In the genomic region with DNA sequence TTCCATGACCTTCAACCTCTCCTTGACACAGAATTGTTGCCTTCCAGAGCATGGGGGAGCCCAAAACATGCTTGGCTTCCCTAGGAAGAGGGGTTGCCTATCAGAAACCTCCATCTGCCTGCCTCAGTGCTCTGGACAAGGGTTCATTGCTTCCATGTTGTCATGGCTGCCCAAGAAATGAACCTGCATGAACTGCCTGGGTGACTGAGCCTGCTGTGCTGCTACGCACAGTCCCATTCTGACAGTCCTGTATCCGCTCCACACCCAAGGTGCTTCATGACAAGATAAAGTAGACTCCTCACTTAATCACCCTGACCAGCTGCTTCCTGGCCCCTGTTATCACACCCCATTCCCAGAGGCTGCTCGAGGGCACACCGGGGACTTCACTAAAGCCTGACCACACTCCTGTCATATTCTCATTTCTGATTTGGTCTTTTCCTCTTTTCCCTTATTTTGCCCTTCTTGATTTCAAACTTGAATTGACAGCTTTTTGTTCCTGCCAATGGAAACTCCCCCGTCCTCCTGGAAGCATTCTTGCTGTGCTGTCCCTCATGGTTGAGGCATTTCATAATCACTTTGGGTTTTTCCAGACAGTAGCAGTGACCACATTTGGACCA, we compare ENCODE assay signal across 19 cellular contexts.
"Had no signal": no experiment of that assay in that cellular context is flagged by ENCODE, and none has a peak within 500 bp of the region (broad histone marks: within the 10 kb centered on the region; RNA-seq: fewer than 3 reads in every experiment).

No MANE protein-coding gene starts in this region.

- H3K4me1 Mint-ChIP-seq: T-helper 17 cell had no signal

- DNase-seq: activated CD4-positive, alpha-beta memory T cell treated with anti-CD3 and anti-CD28 coated beads, Interleukin-2, amount 10 ng/mL, durations not matched to agents 7 days and 5 days; activated CD4-positive, alpha-beta T cell treated with anti-CD3 and anti-CD28 coated beads for 48 hours; activated CD4-positive, CD25-positive, alpha-beta regulatory T cell; activated CD8-positive, alpha-beta memory T cell treated with anti-CD3 and anti-CD28 coated beads, Interleukin-2, amount 10 ng/mL, durations not matched to agents 7 days and 5 days; activated naive CD4-positive, alpha-beta T cell treated with anti-CD3 and anti-CD28 coated beads for 36 hours; activated naive CD8-positive, alpha-beta T cell treated with anti-CD3 and anti-CD28 coated beads, Interleukin-2, amount 50 U/mL, for 24 hours; anterior cingulate cortex; brain microvascular endothelial cell; foreskin melanocyte; left ventricle myocardium superior; mucosa of descending colon; naive thymus-derived CD4-positive, alpha-beta T cell; stimulated activated CD4-positive, alpha-beta T cell treated with anti-CD3 and anti-CD28 coated beads, Interleukin-2, amount 100 ng/mL, for 24 hours; stimulated activated naive CD4-positive, alpha-beta T cell treated with Interleukin-2 at 50 U/mL for 16 hours; substantia nigra; T-helper 17 cell had no signal

- H3K4me3 ChIP-seq: coronary artery, mucosa of descending colon, neural progenitor cell, tibial nerve had no signal

- H3K36me3 Mint-ChIP-seq: activated CD8-positive, alpha-beta memory T cell treated with anti-CD3 and anti-CD28 coated beads, Interleukin-2, amount 10 ng/mL, durations not matched to agents 7 days and 5 days; naive thymus-derived CD4-positive, alpha-beta T cell; neural progenitor cell had no signal

- H3K36me3 ChIP-seq: brain microvascular endothelial cell, neural progenitor cell had no signal

- H3K27me3 ChIP-seq: brain microvascular endothelial cell, neural progenitor cell, tibial nerve had no signal

- H3K9me3 ChIP-seq: mucosa of descending colon, tibial nerve had no signal

- ATAC-seq: activated CD8-positive, alpha-beta memory T cell treated with anti-CD3 and anti-CD28 coated beads, Interleukin-2, amount 10 ng/mL, durations not matched to agents 7 days and 5 days; activated naive CD8-positive, alpha-beta T cell treated with anti-CD3 and anti-CD28 coated beads, Interleukin-2, amount 50 U/mL, for 24 hours; left ventricle myocardium superior; mucosa of descending colon; naive thymus-derived CD4-positive, alpha-beta T cell; T-helper 17 cell had no signal

- H3K27ac Mint-ChIP-seq: activated CD4-positive, alpha-beta memory T cell treated with anti-CD3 and anti-CD28 coated beads, Interleukin-2, amount 10 ng/mL, durations not matched to agents 7 days and 5 days; activated CD8-positive, alpha-beta memory T cell treated with anti-CD3 and anti-CD28 coated beads, Interleukin-2, amount 10 ng/mL, durations not matched to agents 7 days and 5 days; activated naive CD4-positive, alpha-beta T cell treated with anti-CD3 and anti-CD28 coated beads for 36 hours; activated naive CD8-positive, alpha-beta T cell treated with anti-CD3 and anti-CD28 coated beads, Interleukin-2, amount 50 U/mL, for 24 hours; naive thymus-derived CD4-positive, alpha-beta T cell; neural progenitor cell; T-helper 17 cell had no signal

- H3K27me3 Mint-ChIP-seq: activated CD4-positive, alpha-beta memory T cell treated with anti-CD3 and anti-CD28 coated beads, Interleukin-2, amount 10 ng/mL, durations not matched to agents 7 days and 5 days; activated CD8-positive, alpha-beta memory T cell treated with anti-CD3 and anti-CD28 coated beads, Interleukin-2, amount 10 ng/mL, durations not matched to agents 7 days and 5 days; activated naive CD8-positive, alpha-beta T cell treated with anti-CD3 and anti-CD28 coated beads, Interleukin-2, amount 50 U/mL, for 24 hours had no signal

- H3K27ac ChIP-seq: brain microvascular endothelial cell, coronary artery, neural progenitor cell, tibial nerve had no signal

- H3K4me1 ChIP-seq: neural progenitor cell had no signal

- H3K9me3 Mint-ChIP-seq: activated CD4-positive, alpha-beta memory T cell treated with anti-CD3 and anti-CD28 coated beads, Interleukin-2, amount 10 ng/mL, durations not matched to agents 7 days and 5 days; activated naive CD4-positive, alpha-beta T cell treated with anti-CD3 and anti-CD28 coated beads for 36 hours; activated naive CD8-positive, alpha-beta T cell treated with anti-CD3 and anti-CD28 coated beads, Interleukin-2, amount 50 U/mL, for 24 hours had no signal

- H3K4me3 Mint-ChIP-seq: activated CD4-positive, alpha-beta memory T cell treated with anti-CD3 and anti-CD28 coated beads, Interleukin-2, amount 10 ng/mL, durations not matched to agents 7 days and 5 days; activated CD8-positive, alpha-beta memory T cell treated with anti-CD3 and anti-CD28 coated beads, Interleukin-2, amount 10 ng/mL, durations not matched to agents 7 days and 5 days; activated naive CD4-positive, alpha-beta T cell treated with anti-CD3 and anti-CD28 coated beads for 36 hours; activated naive CD8-positive, alpha-beta T cell treated with anti-CD3 and anti-CD28 coated beads, Interleukin-2, amount 50 U/mL, for 24 hours; naive thymus-derived CD4-positive, alpha-beta T cell; neural progenitor cell; T-helper 17 cell had no signal
